Comparison of ENCODE assay signal across 31 cellular contexts in genomic region chr20:15346657-15347280, GRCh38.
"Had no signal": no experiment of that assay in that cellular context is flagged by ENCODE, and none has a peak within 500 bp of the region (broad histone marks: within the 10 kb centered on the region; RNA-seq: fewer than 3 reads in every experiment).

No MANE protein-coding gene starts in this region.

- H3K27ac Mint-ChIP-seq: effector memory CD8-positive, alpha-beta T cell; immature natural killer cell; mesothelial cell of epicardium; naive B cell; natural killer cell treated with Interleukin-12 subunit alpha and Interleukin-12 subunit beta and Interleukin-15 and Interleukin-18, amount 100 ng/mL, for 72 hours; progenitor cell of endocrine pancreas; stimulated activated naive CD8-positive, alpha-beta T cell treated with anti-CD3 and anti-CD28 coated beads, Interleukin-15, amount 100 ng/mL, for 72 hours had no signal

- H3K4me1 ChIP-seq: heart right ventricle, suprapubic skin, transverse colon, upper lobe of right lung, uterus had no signal

- H3K4me2 ChIP-seq: smooth muscle cell had no signal

- H3K4me1 Mint-ChIP-seq: immature natural killer cell; neural crest cell; stimulated activated naive CD8-positive, alpha-beta T cell treated with anti-CD3 and anti-CD28 coated beads, Interleukin-15, amount 100 ng/mL, for 72 hours had no signal

- H3K27ac ChIP-seq: heart right ventricle, neutrophil, pancreas, suprapubic skin, transverse colon, upper lobe of right lung, uterus had no signal

- DNase-seq: cortex of kidney; effector memory CD8-positive, alpha-beta T cell; foreskin melanocyte; glutamatergic neuron; heart right ventricle; hippocampal formation; immature natural killer cell; islet precursor cell; mesenchymal stem cell; mucosa of descending colon; naive B cell; pancreas; stimulated activated CD4-positive, alpha-beta T cell treated with anti-CD3 and anti-CD28 coated beads, Interleukin-12 subunit alpha, Interleukin-12 subunit beta, amount 100 ng/mL, for 4 hours; stimulated activated CD4-positive, alpha-beta T cell treated with anti-CD3 and anti-CD28 coated beads, Interleukin-1b, Interleukin-23, amount 100 ng/mL, for 48 hours; stimulated activated CD4-positive, alpha-beta T cell treated with anti-CD3 and anti-CD28 coated beads, Interleukin-4, amount 100 ng/mL, for 1 hour; stimulated activated CD8-positive, alpha-beta memory T cell treated with anti-CD3 and anti-CD28 coated beads, Interleukin-4, amount 100 ng/mL, for 48 hours; stimulated activated naive CD4-positive, alpha-beta T cell; stimulated activated naive CD8-positive, alpha-beta T cell treated with anti-CD3 and anti-CD28 coated beads, Interleukin-15, amount 100 ng/mL, for 72 hours; transverse colon; upper lobe of right lung; uterus had no signal

- H3K36me3 ChIP-seq: heart right ventricle, neutrophil, pancreas, suprapubic skin, transverse colon, upper lobe of right lung, uterus had no signal

- H3K4me3 ChIP-seq: heart right ventricle, lung, mucosa of descending colon, pancreas, smooth muscle cell, suprapubic skin, transverse colon, upper lobe of right lung, uterus had no signal

- ATAC-seq: effector memory CD8-positive, alpha-beta T cell; heart right ventricle; left lobe of liver; mucosa of descending colon; natural killer cell treated with Interleukin-12 subunit alpha and Interleukin-12 subunit beta and Interleukin-15 and Interleukin-18, amount 100 ng/mL, for 72 hours; pancreas; sciatic nerve; stimulated activated naive CD8-positive, alpha-beta T cell treated with anti-CD3 and anti-CD28 coated beads, Interleukin-15, amount 100 ng/mL, for 72 hours; upper lobe of right lung had no signal

- H3K27me3 ChIP-seq: heart right ventricle, neutrophil, pancreas, suprapubic skin, transverse colon, upper lobe of right lung, uterus had no signal

- H3K27me3 Mint-ChIP-seq: effector memory CD8-positive, alpha-beta T cell; natural killer cell treated with Interleukin-12 subunit alpha and Interleukin-12 subunit beta and Interleukin-15 and Interleukin-18, amount 100 ng/mL, for 72 hours; progenitor cell of endocrine pancreas; stimulated activated naive CD8-positive, alpha-beta T cell treated with anti-CD3 and anti-CD28 coated beads, Interleukin-15, amount 100 ng/mL, for 72 hours had no signal

- H3K9me3 ChIP-seq: heart right ventricle, mucosa of descending colon, neutrophil, pancreas, suprapubic skin, transverse colon, upper lobe of right lung, uterus had no signal

- H3K4me3 Mint-ChIP-seq: effector memory CD8-positive, alpha-beta T cell; immature natural killer cell; mesothelial cell of epicardium; naive B cell; natural killer cell treated with Interleukin-12 subunit alpha and Interleukin-12 subunit beta and Interleukin-15 and Interleukin-18, amount 100 ng/mL, for 72 hours; neural crest cell; stimulated activated naive CD8-positive, alpha-beta T cell treated with anti-CD3 and anti-CD28 coated beads, Interleukin-15, amount 100 ng/mL, for 72 hours had no signal
